ENCODE assay signal across 27 cellular contexts in genomic region chr10:131149586-131149985, GRCh38.
"Had no signal": no experiment of that assay in that cellular context is flagged by ENCODE, and none has a peak within 500 bp of the region (broad histone marks: within the 10 kb centered on the region; RNA-seq: fewer than 3 reads in every experiment).

No MANE protein-coding gene starts in this region.

- H3K9me3 ChIP-seq: colonic mucosa had no signal

- H3K27ac ChIP-seq: ascending aorta, breast epithelium, cardiac muscle cell, colonic mucosa, epithelial cell of prostate, esophagus squamous epithelium, gastroesophageal sphincter had no signal

- H3K36me3 ChIP-seq: ascending aorta, breast epithelium, cardiac muscle cell, colonic mucosa, esophagus squamous epithelium, gastroesophageal sphincter had no signal

- ATAC-seq: activated CD4-positive, alpha-beta T cell treated with anti-CD3 and anti-CD28 coated beads for 36 hours; activated CD8-positive, alpha-beta memory T cell treated with anti-CD3 and anti-CD28 coated beads, Interleukin-2, amount 10 ng/mL, durations not matched to agents 7 days and 5 days; activated CD8-positive, alpha-beta T cell treated with anti-CD3 and anti-CD28 coated beads, Interleukin-2, amount 10 ng/mL, durations not matched to agents 7 days and 5 days; activated naive CD4-positive, alpha-beta T cell treated with anti-CD3 and anti-CD28 coated beads, Interleukin-2, amount 50 U/mL, for 72 hours; gastroesophageal sphincter had no signal

- DNase-seq: activated CD4-positive, alpha-beta memory T cell treated with anti-CD3 and anti-CD28 coated beads for 36 hours; activated CD4-positive, alpha-beta T cell treated with anti-CD3 and anti-CD28 coated beads for 36 hours; activated CD4-positive, alpha-beta T cell treated with anti-CD3 and anti-CD28 coated beads, Interleukin-2, amount 10 ng/mL, durations not matched to agents 24 days and 14 days; activated CD4-positive, CD25-positive, alpha-beta regulatory T cell; activated CD4-positive, CD25-positive, alpha-beta regulatory T cell treated with anti-CD3 and anti-CD28 coated beads, Interleukin-2, amount 50 U/mL, for 72 hours; activated CD8-positive, alpha-beta memory T cell treated with anti-CD3 and anti-CD28 coated beads, Interleukin-2, amount 10 ng/mL, durations not matched to agents 7 days and 5 days; activated CD8-positive, alpha-beta memory T cell treated with anti-CD3 and anti-CD28 coated beads, Interleukin-2, amount 50 U/mL, for 4 hours; activated CD8-positive, alpha-beta T cell treated with anti-CD3 and anti-CD28 coated beads, Interleukin-2, amount 10 ng/mL, durations not matched to agents 7 days and 5 days; activated gamma-delta T cell; activated naive CD4-positive, alpha-beta T cell; activated naive CD4-positive, alpha-beta T cell treated with anti-CD3 and anti-CD28 coated beads, Interleukin-2, amount 10 ng/mL, durations not matched to agents 7 days and 5 days; activated naive CD8-positive, alpha-beta T cell treated with anti-CD3 and anti-CD28 coated beads, Interleukin-2, amount 10 ng/mL, durations not matched to agents 7 days and 5 days; activated T-cell treated with anti-CD3 and anti-CD28 coated beads, Interleukin-2, amount 50 U/mL, for 1 hour; activated T-cell treated with anti-CD3 and anti-CD28 coated beads, Interleukin-2, amount 50 U/mL, for 48 hours; central memory CD4-positive, alpha-beta T cell; cerebellar nuclear complex; colonic mucosa; effector CD8-positive, alpha-beta T cell; esophagus squamous epithelium; foreskin melanocyte; T-helper 2 cell had no signal

- H3K4me3 ChIP-seq: ascending aorta, breast epithelium, cardiac muscle cell, colonic mucosa, esophagus squamous epithelium, gastroesophageal sphincter had no signal

- H3K4me1 ChIP-seq: ascending aorta, breast epithelium, colonic mucosa, esophagus squamous epithelium, gastroesophageal sphincter had no signal

- H3K27me3 ChIP-seq: ascending aorta, cardiac muscle cell, colonic mucosa had no signal
